ENCODE assay signal across 11 cellular contexts in genomic region chr18:77560334-77560970, GRCh38.
DNase-seq lines count a peak whose midpoint lies in the region; ATAC-seq and TF ChIP-seq lines count a peak whose summit lies in the region.
"Had no signal": no experiment of that assay in that cellular context is flagged by ENCODE, and none has a peak within 500 bp of the region (broad histone marks: within the 10 kb centered on the region; RNA-seq: fewer than 3 reads in every experiment).

No MANE protein-coding gene starts in this region.

- no peak overlapping the region for H3K27ac ChIP-seq in PC-9
- H3K27ac ChIP-seq: esophagus squamous epithelium, thoracic aorta had no signal

- no peak overlapping the region for H3K9ac ChIP-seq in skeletal muscle satellite cell (ENCODE audit: low read depth, low read length)

- no peaks in the 10 kb centered on the region for H3K9me3 Mint-ChIP-seq in activated CD8-positive, alpha-beta T cell treated with anti-CD3 and anti-CD28 coated beads for 36 hours
- H3K9me3 Mint-ChIP-seq in activated CD8-positive, alpha-beta T cell treated with anti-CD3 and anti-CD28 coated beads, Interleukin-2, amount 10 ng/mL, durations not matched to agents 7 days and 5 days (ENCODE audit: insufficient read depth), result no peaks in the 10 kb centered on the region

- H3F3A ChIP-seq in PC-9 (ENCODE audit: insufficient read depth, low read depth), result no peaks in the 10 kb centered on the region

- peaks cover 9% of the 10 kb centered on the region for H3K4me1 Mint-ChIP-seq in activated CD8-positive, alpha-beta T cell treated with anti-CD3 and anti-CD28 coated beads for 36 hours (ENCODE audit: low read depth)
- H3K4me1 Mint-ChIP-seq in activated CD8-positive, alpha-beta T cell treated with anti-CD3 and anti-CD28 coated beads, Interleukin-2, amount 10 ng/mL, durations not matched to agents 7 days and 5 days (ENCODE audit: low read depth), result no peaks in the 10 kb centered on the region

- no TSS peak for BruUV-seq in PC-9 (replicated peaks; lab: Mats Ljungman, UMichigan)

- no peaks in the 10 kb centered on the region for H3K36me3 Mint-ChIP-seq in activated CD8-positive, alpha-beta T cell treated with anti-CD3 and anti-CD28 coated beads for 36 hours (ENCODE audit: low read depth)
- H3K36me3 Mint-ChIP-seq in activated CD8-positive, alpha-beta T cell treated with anti-CD3 and anti-CD28 coated beads, Interleukin-2, amount 10 ng/mL, durations not matched to agents 7 days and 5 days (ENCODE audit: low read depth), result no peaks in the 10 kb centered on the region

- H3K9me3 ChIP-seq in skeletal muscle satellite cell (replicated peaks; ENCODE audit: low read length) (no peaks in the 10 kb centered on the region), PC-9 (ENCODE audit: insufficient read depth, low read depth) (no peaks in the 10 kb centered on the region)
- H3K9me3 ChIP-seq: esophagus squamous epithelium, thoracic aorta had no signal

- no peak for TF ChIP-seq CTCF in activated CD8-positive, alpha-beta T cell treated with anti-CD3 and anti-CD28 coated beads for 36 hours (IDR thresholded peaks at IDR 0.05)
- TF ChIP-seq CTCF in PC-9 (conservative IDR thresholded peaks at IDR 0.05), result no peak

- H4K20me1 ChIP-seq in PC-9 (ENCODE audit: insufficient read depth), result no peaks in the 10 kb centered on the region

- H2AFZ ChIP-seq in PC-9, result no peak overlapping the region

- H3K4me2 ChIP-seq in skeletal muscle satellite cell (ENCODE audit: low read length) (peak overlapping the region; percentile 31), PC-9 (no peak overlapping the region)

- no peaks in the 10 kb centered on the region for H3K36me3 ChIP-seq in skeletal muscle satellite cell (ENCODE audit: insufficient read depth, low read length)
- no peaks in the 10 kb centered on the region for H3K36me3 ChIP-seq in PC-9 (ENCODE audit: low read depth)
- H3K36me3 ChIP-seq: esophagus squamous epithelium, thoracic aorta had no signal

- intact Hi-C loops in activated CD8-positive, alpha-beta T cell treated with anti-CD3 and anti-CD28 coated beads for 36 hours (cut with micrococcal nuclease), result no loop called here
- intact Hi-C loops in PC-9 (cut with micrococcal nuclease; ENCODE audit: unreplicated experiment), result no loop called here
- intact Hi-C loops in sciatic nerve (cut with DNase I), result no loop called here

- CTCF ChIA-PET in activated CD8-positive, alpha-beta T cell treated with anti-CD3 and anti-CD28 coated beads for 36 hours (lab: Charles Lee), result no interaction called here
- CTCF ChIA-PET in activated CD8-positive, alpha-beta T cell treated with anti-CD3 and anti-CD28 coated beads, Interleukin-2, amount 10 ng/mL, durations not matched to agents 7 days and 5 days (lab: Charles Lee), result no interaction called here
- CTCF ChIA-PET in PC-9 (lab: Charles Lee), result no interaction called here

- H3K27ac Mint-ChIP-seq in activated CD8-positive, alpha-beta T cell treated with anti-CD3 and anti-CD28 coated beads for 36 hours, result no peak overlapping the region
- H3K27ac Mint-ChIP-seq in activated CD8-positive, alpha-beta T cell treated with anti-CD3 and anti-CD28 coated beads, Interleukin-2, amount 10 ng/mL, durations not matched to agents 7 days and 5 days, result no peak overlapping the region

- H3K4me1 ChIP-seq in skeletal muscle satellite cell (ENCODE audit: control insufficient read depth, insufficient read depth, low read length) (peaks cover 12% of the 10 kb centered on the region), PC-9 (replicated peaks; ENCODE audit: insufficient read depth) (no peaks in the 10 kb centered on the region)
- H3K4me1 ChIP-seq: esophagus squamous epithelium had no signal

- H3K9me2 ChIP-seq in PC-9 (ENCODE audit: insufficient read depth), result no peaks in the 10 kb centered on the region; the same call in 1 of the 2 replicates

- no peaks in the 10 kb centered on the region for H3K79me2 ChIP-seq in PC-9 (ENCODE audit: low read depth)

- ATAC-seq in activated CD8-positive, alpha-beta T cell treated with anti-CD3 and anti-CD28 coated beads for 36 hours, result peak; percentile 75
- ATAC-seq in activated CD8-positive, alpha-beta T cell treated with anti-CD3 and anti-CD28 coated beads, Interleukin-2, amount 10 ng/mL, durations not matched to agents 7 days and 5 days, result no peak
- ATAC-seq in GM21825 (IDR thresholded peaks at IDR 0.05; ENCODE audit: unreplicated experiment), result peak; percentile 70
- ATAC-seq in HG03558 (IDR thresholded peaks at IDR 0.05; ENCODE audit: extremely low read depth, unreplicated experiment), result peak; percentile 74
- ATAC-seq in sciatic nerve, result no peak

- H3K27me3 ChIP-seq in skeletal muscle satellite cell (ENCODE audit: control insufficient read depth, insufficient read depth, low read length) (no peaks in the 10 kb centered on the region), PC-9 (ENCODE audit: insufficient read depth, low read depth) (no peaks in the 10 kb centered on the region)
- H3K27me3 ChIP-seq: esophagus squamous epithelium had no signal

- no peak overlapping the region for H3K4me3 ChIP-seq in skeletal muscle satellite cell (ENCODE audit: low read length)
- H3K4me3 ChIP-seq in PC-9, result no peak overlapping the region
- H3K4me3 ChIP-seq: esophagus squamous epithelium, lung, thoracic aorta had no signal

- peaks cover 7% of the 10 kb centered on the region for H3K27me3 Mint-ChIP-seq in activated CD8-positive, alpha-beta T cell treated with anti-CD3 and anti-CD28 coated beads for 36 hours
- no peaks in the 10 kb centered on the region for H3K27me3 Mint-ChIP-seq in activated CD8-positive, alpha-beta T cell treated with anti-CD3 and anti-CD28 coated beads, Interleukin-2, amount 10 ng/mL, durations not matched to agents 7 days and 5 days (ENCODE audit: low read depth)

- DNase-seq in activated CD8-positive, alpha-beta T cell treated with anti-CD3 and anti-CD28 coated beads for 36 hours, result peak; percentile 7
- DNase-seq in activated CD8-positive, alpha-beta T cell treated with anti-CD3 and anti-CD28 coated beads, Interleukin-2, amount 10 ng/mL, durations not matched to agents 7 days and 5 days, result no peak
- DNase-seq in NCI-H510A (lab: John Stamatoyannopoulos, UW), result no peak
- DNase-seq in PC-9, result no peak
- DNase-seq in sciatic nerve (ENCODE audit: low spot score), result no peak
- DNase-seq: esophagus squamous epithelium had no signal

- POLR2A ChIA-PET in activated CD8-positive, alpha-beta T cell treated with anti-CD3 and anti-CD28 coated beads for 36 hours (lab: Charles Lee), result no interaction called here
- POLR2A ChIA-PET in activated CD8-positive, alpha-beta T cell treated with anti-CD3 and anti-CD28 coated beads, Interleukin-2, amount 10 ng/mL, durations not matched to agents 7 days and 5 days (lab: Charles Lee), result no interaction called here
- POLR2A ChIA-PET in PC-9 (lab: Charles Lee; ENCODE audit: unreplicated experiment), result no interaction called here

- no peak overlapping the region for H3K4me3 Mint-ChIP-seq in activated CD8-positive, alpha-beta T cell treated with anti-CD3 and anti-CD28 coated beads for 36 hours
- H3K4me3 Mint-ChIP-seq in activated CD8-positive, alpha-beta T cell treated with anti-CD3 and anti-CD28 coated beads, Interleukin-2, amount 10 ng/mL, durations not matched to agents 7 days and 5 days, result no peak overlapping the region

Comparison
In these comparisons a context has a peak if more than half of its experiments do, and no peak if none do; other contexts are left out.
1. ATAC-seq: peak in activated CD8-positive, alpha-beta T cell treated with anti-CD3 and anti-CD28 coated beads for 36 hours (single experiment), GM21825 (single experiment) and HG03558 (single experiment); none in activated CD8-positive, alpha-beta T cell treated with anti-CD3 and anti-CD28 coated beads, Interleukin-2, amount 10 ng/mL, durations not matched to agents 7 days and 5 days (single experiment) and sciatic nerve (single experiment).